Comparison of ENCODE assay signal across 11 cellular contexts in genomic region chr6:118468682-118469465, GRCh38.
DNase-seq lines count a peak whose midpoint lies in the region; TF ChIP-seq lines count a peak whose summit lies in the region.
"Had no signal": no experiment of that assay in that cellular context is flagged by ENCODE, and none has a peak within 500 bp of the region (broad histone marks: within the 10 kb centered on the region; RNA-seq: fewer than 3 reads in every experiment).

No MANE protein-coding gene starts in this region.

- H3K9me3 Mint-ChIP-seq in chondrocyte (ENCODE audit: low read depth) (no peaks in the 10 kb centered on the region), immature natural killer cell (no peaks in the 10 kb centered on the region)
- H3K9me3 Mint-ChIP-seq: activated naive CD4-positive, alpha-beta T cell treated with anti-CD3 and anti-CD28 coated beads, Interleukin-2, amount 50 U/mL, for 24 hours had no signal

- H3K4me3 Mint-ChIP-seq in chondrocyte (ENCODE audit: unreplicated experiment) (no peak overlapping the region), immature natural killer cell (no peak overlapping the region)
- H3K4me3 Mint-ChIP-seq: activated naive CD4-positive, alpha-beta T cell treated with anti-CD3 and anti-CD28 coated beads, Interleukin-2, amount 50 U/mL, for 24 hours had no signal

- H3K36me3 Mint-ChIP-seq in chondrocyte (ENCODE audit: low read depth) (peaks cover 27% of the 10 kb centered on the region), immature natural killer cell (peaks cover 33 to 58% (median 39%) of the 10 kb centered on the region in 3 donors)

- H3K27ac Mint-ChIP-seq in chondrocyte (ENCODE audit: unreplicated experiment) = no peak overlapping the region
- no peak overlapping the region for H3K27ac Mint-ChIP-seq in immature natural killer cell

- H3K27me3 Mint-ChIP-seq in chondrocyte (ENCODE audit: low read depth) (no peaks in the 10 kb centered on the region), immature natural killer cell (ENCODE audit: low read depth in 3 of 3) (peaks cover 0 to 4% (median 0%) of the 10 kb centered on the region in 3 donors)
- H3K27me3 Mint-ChIP-seq: activated naive CD4-positive, alpha-beta T cell treated with anti-CD3 and anti-CD28 coated beads, Interleukin-2, amount 50 U/mL, for 24 hours had no signal

- TF ChIP-seq CTCF in chondrocyte (IDR thresholded peaks at IDR 0.05) = no peak

- H3K4me1 Mint-ChIP-seq in chondrocyte (ENCODE audit: low read depth) (peaks cover 15% of the 10 kb centered on the region), immature natural killer cell (peaks cover 4 to 13% of the 10 kb centered on the region in 2 donors)

- DNase-seq in HuH-7.5 (ENCODE audit: low spot score) (peak; percentile 18), NCI-H2196 treated with DMSO at 0.1 percent for 48 hours (lab: John Stamatoyannopoulos, UW; ENCODE audit: unreplicated experiment) (peak; percentile 58), cerebellar cortex (ENCODE audit: low spot score) (peak; percentile 36), renal cortical epithelial cell (ENCODE audit: low read depth) (peak; percentile 19), chondrocyte (ENCODE audit: low spot score) (no peak), immature natural killer cell (no peak)
- no peak for DNase-seq in NK-92 treated with Interleukin-12 subunit alpha and Interleukin-12 subunit beta, amount 100 ng/mL, for 24 hours (lab: John Stamatoyannopoulos, UW)
- DNase-seq: Calu3, NCI-H226, right cardiac atrium had no signal

Comparison
In these comparisons a context has a peak if more than half of its experiments do, and no peak if none do; other contexts are left out.
1. DNase-seq: peak in HuH-7.5 (single experiment), NCI-H2196 treated with DMSO at 0.1 percent for 48 hours (single experiment), cerebellar cortex (single experiment) and renal cortical epithelial cell (single experiment); none in NK-92 treated with Interleukin-12 subunit alpha and Interleukin-12 subunit beta, amount 100 ng/mL, for 24 hours (single experiment), chondrocyte (single experiment) and immature natural killer cell (0 of 3).